In genomic region chr5:157066950-157067349, GRCh38 we compare ENCODE assay signal across 15 cellular contexts. TPM values are rescaled to one million over a fixed set of nuclear protein-coding genes. Genes with fewer than 3 reads are reported as not detected.
"Had no signal": no experiment of that assay in that cellular context is flagged by ENCODE, and none has a peak within 500 bp of the region (broad histone marks: within the 10 kb centered on the region; RNA-seq: fewer than 3 reads in every experiment).

No MANE protein-coding gene starts in this region.

- H3K27ac ChIP-seq: psoas muscle, testis had no signal

- H3K4me3 ChIP-seq: psoas muscle, testis had no signal

- H3K4me1 ChIP-seq: psoas muscle, testis had no signal

- H3K27ac Mint-ChIP-seq: activated CD8-positive, alpha-beta memory T cell treated with anti-CD3 and anti-CD28 coated beads, Interleukin-2, amount 10 ng/mL, durations not matched to agents 7 days and 5 days; activated naive CD8-positive, alpha-beta T cell treated with anti-CD3 and anti-CD28 coated beads for 36 hours; memory B cell; nephron progenitor cell; stimulated activated naive CD8-positive, alpha-beta T cell treated with anti-CD3 and anti-CD28 coated beads, Interleukin-15, Interleukin-2, amounts not matched to agents 100 ng/mL and 50 ng/mL, for 24 hours had no signal

- H3K4me1 Mint-ChIP-seq: nephron progenitor cell had no signal

- H3K9me3 ChIP-seq: psoas muscle, testis had no signal

- DNase-seq: activated CD4-positive, alpha-beta T cell treated with anti-CD3 and anti-CD28 coated beads, Interleukin-2, amount 50 U/mL, for 1 hour; activated CD8-positive, alpha-beta memory T cell treated with anti-CD3 and anti-CD28 coated beads, Interleukin-2, amount 10 ng/mL, durations not matched to agents 7 days and 5 days; activated gamma-delta T cell; activated naive CD8-positive, alpha-beta T cell treated with anti-CD3 and anti-CD28 coated beads for 36 hours; activated T-cell treated with anti-CD3 and anti-CD28 coated beads, Interleukin-2, amount 50 U/mL, for 4 hours; aorta; nephron progenitor cell; psoas muscle; stimulated activated CD4-positive, alpha-beta T cell treated with anti-CD3 and anti-CD28 coated beads, Interleukin-12 subunit alpha, Interleukin-12 subunit beta, amount 100 ng/mL, for 4 hours; testis had no signal

- H3K27me3 ChIP-seq: testis had no signal

- H3K9me3 Mint-ChIP-seq: activated naive CD8-positive, alpha-beta T cell treated with anti-CD3 and anti-CD28 coated beads for 36 hours; activated T-cell treated with anti-CD3 and anti-CD28 coated beads, Interleukin-2, amount 50 U/mL, for 4 hours; memory B cell; nephron progenitor cell; stimulated activated naive CD8-positive, alpha-beta T cell treated with anti-CD3 and anti-CD28 coated beads, Interleukin-15, Interleukin-2, amounts not matched to agents 100 ng/mL and 50 ng/mL, for 24 hours had no signal

- ATAC-seq: activated CD8-positive, alpha-beta memory T cell treated with anti-CD3 and anti-CD28 coated beads, Interleukin-2, amount 10 ng/mL, durations not matched to agents 7 days and 5 days; activated T-cell treated with anti-CD3 and anti-CD28 coated beads, Interleukin-2, amount 50 U/mL, for 4 hours; esophagus mucosa; left lobe of liver; psoas muscle had no signal

- H3K36me3 Mint-ChIP-seq: activated naive CD8-positive, alpha-beta T cell treated with anti-CD3 and anti-CD28 coated beads for 36 hours; memory B cell had no signal

- H3K4me3 Mint-ChIP-seq: activated CD8-positive, alpha-beta memory T cell treated with anti-CD3 and anti-CD28 coated beads, Interleukin-2, amount 10 ng/mL, durations not matched to agents 7 days and 5 days; activated naive CD8-positive, alpha-beta T cell treated with anti-CD3 and anti-CD28 coated beads for 36 hours; activated T-cell treated with anti-CD3 and anti-CD28 coated beads, Interleukin-2, amount 50 U/mL, for 4 hours; memory B cell; nephron progenitor cell; stimulated activated naive CD8-positive, alpha-beta T cell treated with anti-CD3 and anti-CD28 coated beads, Interleukin-15, Interleukin-2, amounts not matched to agents 100 ng/mL and 50 ng/mL, for 24 hours had no signal

- H3K27me3 Mint-ChIP-seq: activated CD8-positive, alpha-beta memory T cell treated with anti-CD3 and anti-CD28 coated beads, Interleukin-2, amount 10 ng/mL, durations not matched to agents 7 days and 5 days; activated naive CD8-positive, alpha-beta T cell treated with anti-CD3 and anti-CD28 coated beads for 36 hours; stimulated activated naive CD8-positive, alpha-beta T cell treated with anti-CD3 and anti-CD28 coated beads, Interleukin-15, Interleukin-2, amounts not matched to agents 100 ng/mL and 50 ng/mL, for 24 hours had no signal

RNA-seq across cellular contexts. Expression of gene HAVCR1, which starts 8.0 kb away (rescaled TPM):
- total RNA-seq: activated T-cell treated with anti-CD3 and anti-CD28 coated beads, Interleukin-2, amount 50 U/mL, for 4 hours; bronchial epithelial cell; esophagus mucosa had no signal
- polyA plus RNA-seq: aorta had no signal
